Comparison of ENCODE assay signal across 8 cellular contexts in the genomic region with DNA sequence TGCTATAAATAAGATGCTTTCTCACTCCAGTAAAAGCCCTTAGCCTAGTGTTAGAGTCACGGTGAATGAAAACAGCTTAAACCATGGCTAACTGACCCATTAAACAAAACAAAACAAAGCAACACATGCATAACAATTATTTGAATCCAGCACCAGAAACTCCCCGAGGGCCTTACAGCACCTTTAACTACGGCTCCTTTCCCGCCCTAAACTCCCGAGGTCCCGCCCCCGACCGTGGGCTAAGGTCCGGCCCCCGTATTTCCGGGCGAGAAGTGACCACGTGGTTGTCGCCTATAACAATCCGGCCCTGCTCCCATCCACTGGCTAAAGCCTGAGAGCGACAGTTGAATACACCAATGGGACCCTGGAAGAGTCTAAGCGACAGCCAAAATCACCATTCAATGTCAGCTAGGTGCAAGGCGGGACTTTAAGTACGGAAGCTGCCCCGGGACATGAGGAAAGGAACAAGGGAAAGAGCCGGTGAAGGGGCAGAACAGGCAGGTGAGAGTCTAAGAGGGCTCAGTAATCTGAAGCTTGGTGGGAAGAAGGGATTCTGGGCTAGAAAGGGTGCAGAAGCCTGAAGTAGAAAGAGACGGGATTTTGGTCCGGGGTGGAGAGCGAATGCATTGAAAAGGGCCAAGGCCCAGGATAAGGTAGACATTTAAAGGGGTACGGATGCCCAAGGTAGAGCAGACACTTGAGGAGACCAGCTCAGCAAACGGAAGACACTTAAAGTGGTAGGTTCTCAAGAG. TPM values are rescaled to one million over a fixed set of nuclear protein-coding genes. Genes with fewer than 3 reads are reported as not detected.
DNase-seq lines count a peak whose midpoint lies in the region; ATAC-seq and TF ChIP-seq lines count a peak whose summit lies in the region.

A gene (plus strand): TSS at position 448 of the 752 bp plus-strand sequence. CDS start 351 bp downstream, outside the sequence.

- H3K27ac Mint-ChIP-seq in activated T-helper 17 cell treated with anti-CD3 and anti-CD28 coated beads, Interleukin-2, amount 50 U/mL, for 72 hours: no peak within 1 kb of the TSS
- H3K27ac Mint-ChIP-seq in naive thymus-derived CD8-positive, alpha-beta T cell: peak within 1 kb of the TSS in 1 of 10 donors; percentile 63
- peak within 1 kb of the TSS; percentile 73 for H3K27ac Mint-ChIP-seq in stimulated activated naive B cell treated with anti-CD40 and anti-IgM and Interleukin-4, amounts not matched to agents 10 μg/mL and 1 μg/mL and 100 μg/mL, for 72 hours

- peaks cover 9% of the 10 kb centered on the region; the same call in 1 of the 2 replicates for H3F3A ChIP-seq in Loucy (ENCODE audit: low read depth)

- H3K4me1 Mint-ChIP-seq in activated T-helper 17 cell treated with anti-CD3 and anti-CD28 coated beads, Interleukin-2, amount 50 U/mL, for 72 hours: peaks cover 9% of the 10 kb centered on the region
- peaks cover 0 to 21% (median 2%) of the 10 kb centered on the region in 4 donors for H3K4me1 Mint-ChIP-seq in naive thymus-derived CD8-positive, alpha-beta T cell
- peaks cover 7 to 13% of the 10 kb centered on the region in 2 donors for H3K4me1 Mint-ChIP-seq in stimulated activated naive B cell treated with anti-CD40 and anti-IgM and Interleukin-4, amounts not matched to agents 10 μg/mL and 1 μg/mL and 100 μg/mL, for 72 hours

- POLR2A ChIA-PET in naive thymus-derived CD8-positive, alpha-beta T cell (lab: Charles Lee): interaction anchor here (0.5 to 4.7 kb wide), 18 partner anchors 9 to 1349 kb away, joined by 3 to 25 read pairs (median 10); a partner anchor contains a TSS

- H3K4me3 ChIP-seq in H7 (ENCODE audit: insufficient read depth, low read depth, low read length) (peak within 1 kb of the TSS; percentile 97), Loucy (ENCODE audit: low read length, poor library complexity, severe bottlenecking) (peak within 1 kb of the TSS; percentile 86), RWPE2 (ENCODE audit: severe bottlenecking) (peak within 1 kb of the TSS; percentile 75)

- H4K20me1 ChIP-seq in Loucy (ENCODE audit: insufficient read depth, low read length, poor library complexity, severe bottlenecking): peaks cover 6% of the 10 kb centered on the region

- no peak for TF ChIP-seq CTCF in Loucy (conservative IDR thresholded peaks at IDR 0.05; ENCODE audit: low read length)
- TF ChIP-seq CTCF in RWPE2 (IDR thresholded peaks at IDR 0.05; ENCODE audit: poor library complexity, severe bottlenecking): no peak

- peaks cover 61% of the 10 kb centered on the region for H3K36me3 Mint-ChIP-seq in activated T-helper 17 cell treated with anti-CD3 and anti-CD28 coated beads, Interleukin-2, amount 50 U/mL, for 72 hours (ENCODE audit: low read depth)
- peaks cover 0 to 22% (median 2%) of the 10 kb centered on the region in 3 donors for H3K36me3 Mint-ChIP-seq in naive thymus-derived CD8-positive, alpha-beta T cell
- H3K36me3 Mint-ChIP-seq in stimulated activated naive B cell treated with anti-CD40 and anti-IgM and Interleukin-4, amounts not matched to agents 10 μg/mL and 1 μg/mL and 100 μg/mL, for 72 hours: peaks cover 16 to 19% of the 10 kb centered on the region in 2 donors

- no peaks in the 10 kb centered on the region for H3K9me2 ChIP-seq in Loucy (replicated peaks; ENCODE audit: low read depth, low read length)

- peaks cover 11% of the 10 kb centered on the region for H3K4me1 ChIP-seq in Loucy (ENCODE audit: insufficient read depth, low read length, poor library complexity, severe bottlenecking)
- H3K4me1 ChIP-seq in RWPE2 (ENCODE audit: insufficient read depth, poor library complexity, severe bottlenecking): peaks cover 10% of the 10 kb centered on the region

- peaks cover 74% of the 10 kb centered on the region for H3K79me2 ChIP-seq in Loucy (ENCODE audit: insufficient read depth, low read length)

- H3K36me3 ChIP-seq in H7 (replicated peaks; ENCODE audit: control insufficient read depth, insufficient read depth, low read length) (peaks cover 22% of the 10 kb centered on the region), Loucy (ENCODE audit: insufficient read depth, low read length) (peaks cover 14% of the 10 kb centered on the region; the same call in 1 of the 2 replicates), RWPE2 (ENCODE audit: low read depth) (peaks cover 49% of the 10 kb centered on the region)

- no peak within 1 kb of the TSS for H3K4me3 Mint-ChIP-seq in activated T-helper 17 cell treated with anti-CD3 and anti-CD28 coated beads, Interleukin-2, amount 50 U/mL, for 72 hours
- H3K4me3 Mint-ChIP-seq in naive thymus-derived CD8-positive, alpha-beta T cell: no peak within 1 kb of the TSS
- H3K4me3 Mint-ChIP-seq in stimulated activated naive B cell treated with anti-CD40 and anti-IgM and Interleukin-4, amounts not matched to agents 10 μg/mL and 1 μg/mL and 100 μg/mL, for 72 hours: no peak within 1 kb of the TSS

- no peaks in the 10 kb centered on the region for H3K27me3 Mint-ChIP-seq in activated T-helper 17 cell treated with anti-CD3 and anti-CD28 coated beads, Interleukin-2, amount 50 U/mL, for 72 hours
- H3K27me3 Mint-ChIP-seq in naive thymus-derived CD8-positive, alpha-beta T cell: no peaks in the 10 kb centered on the region
- no peaks in the 10 kb centered on the region for H3K27me3 Mint-ChIP-seq in stimulated activated naive B cell treated with anti-CD40 and anti-IgM and Interleukin-4, amounts not matched to agents 10 μg/mL and 1 μg/mL and 100 μg/mL, for 72 hours

- DNase-seq in ELF-1 (ENCODE audit: low read depth, low spot score): peak; percentile 100
- peak; percentile 98 for DNase-seq in H7
- peak; percentile 98 for DNase-seq in RWPE2 (ENCODE audit: low spot score)
- DNase-seq in fibroblast of peridontal ligament (ENCODE audit: extremely low read depth): peak; percentile 100
- DNase-seq in naive thymus-derived CD8-positive, alpha-beta T cell: peak; percentile 84 to 98 (median 94)
- peak; percentile 97 for DNase-seq in stimulated activated naive B cell treated with anti-CD40 and anti-IgM and Interleukin-4, amounts not matched to agents 10 μg/mL and 1 μg/mL and 100 μg/mL, for 72 hours

- H3K9me3 ChIP-seq in Loucy (ENCODE audit: insufficient read depth, low read depth, low read length) (no peaks in the 10 kb centered on the region), RWPE2 (ENCODE audit: severe bottlenecking) (no peaks in the 10 kb centered on the region)

- peak within 1 kb of the TSS; percentile 77 for H2AFZ ChIP-seq in Loucy (ENCODE audit: low read length)

- no peaks in the 10 kb centered on the region for H3K27me3 ChIP-seq in H7 (ENCODE audit: control insufficient read depth, insufficient read depth, low read length)
- no peaks in the 10 kb centered on the region for H3K27me3 ChIP-seq in Loucy (ENCODE audit: insufficient read depth, low read length, poor library complexity, severe bottlenecking)
- no peaks in the 10 kb centered on the region for H3K27me3 ChIP-seq in RWPE2 (ENCODE audit: insufficient read depth, poor library complexity, severe bottlenecking)

- H3K4me2 ChIP-seq in Loucy (ENCODE audit: low read depth, low read length, poor library complexity, severe bottlenecking): peak within 1 kb of the TSS; percentile 89

- H3K27ac ChIP-seq in RWPE2 (ENCODE audit: poor library complexity, severe bottlenecking): peak within 1 kb of the TSS; percentile 67

- ATAC-seq in RWPE2 (ENCODE audit: low read depth): peak; percentile 99
- peak; percentile 99 for ATAC-seq in activated T-helper 17 cell treated with anti-CD3 and anti-CD28 coated beads, Interleukin-2, amount 50 U/mL, for 72 hours (replicated peaks)
- ATAC-seq in naive thymus-derived CD8-positive, alpha-beta T cell: peak; percentile 99 to 100
- ATAC-seq in stimulated activated naive B cell treated with anti-CD40 and anti-IgM and Interleukin-4, amounts not matched to agents 10 μg/mL and 1 μg/mL and 100 μg/mL, for 72 hours (replicated peaks): peak; percentile 100

- no peaks in the 10 kb centered on the region for H3K9me3 Mint-ChIP-seq in activated T-helper 17 cell treated with anti-CD3 and anti-CD28 coated beads, Interleukin-2, amount 50 U/mL, for 72 hours
- no peaks in the 10 kb centered on the region for H3K9me3 Mint-ChIP-seq in naive thymus-derived CD8-positive, alpha-beta T cell
- no peaks in the 10 kb centered on the region for H3K9me3 Mint-ChIP-seq in stimulated activated naive B cell treated with anti-CD40 and anti-IgM and Interleukin-4, amounts not matched to agents 10 μg/mL and 1 μg/mL and 100 μg/mL, for 72 hours

- H3K9ac ChIP-seq in Loucy (ENCODE audit: low read depth, low read length, poor library complexity, severe bottlenecking): peak within 1 kb of the TSS; percentile 89

RNA-seq across cellular contexts. Expression of the gene that starts here (rescaled TPM):
- total RNA-seq in H7 (2014; rRNA removed; shearing (Covaris generic)): 152 and 177 TPM in 2 replicates
- total RNA-seq in activated T-helper 17 cell treated with anti-CD3 and anti-CD28 coated beads, Interleukin-2, amount 50 U/mL, for 72 hours: 10 to 100 TPM; 34.6 to 68.3 TPM
- 10 to 100 TPM; 46.6 to 46.8 TPM for total RNA-seq in naive thymus-derived CD8-positive, alpha-beta T cell
- polyA plus RNA-seq in naive thymus-derived CD8-positive, alpha-beta T cell: 10 to 100 TPM; 30.9 to 41.8 (median 31.9) TPM

Comparison
In these comparisons a context has a peak if more than half of its experiments do, and no peak if none do; other contexts are left out.
1. Peak in every context shown above with its lines: DNase-seq, ATAC-seq, H3K4me3 ChIP-seq and H3K27ac ChIP-seq.